Comparison of ENCODE assay signal across 13 cellular contexts in genomic region chr22:27581688-27582087, GRCh38.
DNase-seq lines count a peak whose midpoint lies in the region; ATAC-seq, FAIRE-seq and TF ChIP-seq lines count a peak whose summit lies in the region.
"Had no signal": no experiment of that assay in that cellular context is flagged by ENCODE, and none has a peak within 500 bp of the region (broad histone marks: within the 10 kb centered on the region; RNA-seq: fewer than 3 reads in every experiment).

No MANE protein-coding gene starts in this region.

- no peak for FAIRE-seq in HTR-8/SVneo (lab: Jason Lieb, UNC)

- intact Hi-C loops in posterior vena cava (cut with DNase I): no loop called here

- POLR2A ChIA-PET in AG04450 (lab: Yijun Ruan, JAX): no interaction called here

- peaks cover 0 to 20% of the 10 kb centered on the region in 2 donors for H3K4me1 ChIP-seq in right atrium auricular region

- peaks cover 45% of the 10 kb centered on the region for H3K27me3 ChIP-seq in AG04450 (ENCODE audit: control insufficient read depth, insufficient read depth, low read length)
- no peaks in the 10 kb centered on the region for H3K27me3 ChIP-seq in right atrium auricular region
- H3K27me3 ChIP-seq: cardiac muscle cell had no signal

- CTCF ChIA-PET in AG04450 (lab: Charles Lee): interaction anchor here (0.5 kb wide), 1 partner anchor 43 kb away, joined by 4 read pairs; no protein-coding TSS in a partner anchor

- DNase-seq in AG04450 (ENCODE audit: low read depth, low spot score) (peak; percentile 48), caudate nucleus (lab: John Stamatoyannopoulos, UW) (peak in 40 of 61 donors; percentile 1 to 77 (median 30)), right atrium auricular region (ENCODE audit: low spot score) (peak; percentile 90), posterior vena cava (ENCODE audit: low spot score) (peak; percentile 95), RPMI8226 (no peak), NCI-H446 treated with DMSO at 0.1 percent for 48 hours (lab: John Stamatoyannopoulos, UW) (no peak), HTR-8/SVneo (ENCODE audit: insufficient read length, low spot score) (no peak)
- DNase-seq: activated T-cell treated with anti-CD3 and anti-CD28 coated beads, Interleukin-2, amount 50 U/mL, for 48 hours; DMS79 treated with DMSO at 0.1 percent for 48 hours; NCI-H69 had no signal

- H3K9me3 ChIP-seq in AG04450 (ENCODE audit: control insufficient read depth, insufficient read depth, low read length) (no peaks in the 10 kb centered on the region; the same call in 1 of the 2 replicates), right atrium auricular region (no peaks in the 10 kb centered on the region)

- H3K4me3 ChIP-seq in AG04450 (ENCODE audit: low read depth, low read length) (no peak overlapping the region), right atrium auricular region (no peak overlapping the region)
- H3K4me3 ChIP-seq: cardiac muscle cell had no signal

- no peak for TF ChIP-seq CTCF in AG04450 (IDR thresholded peaks at IDR 0.05; ENCODE audit: low read depth, low read length)
- TF ChIP-seq CTCF in right atrium auricular region (IDR thresholded peaks at IDR 0.05): no peak

- no peak for ATAC-seq in HG03095 (IDR thresholded peaks at IDR 0.05; ENCODE audit: unreplicated experiment)

- peak overlapping the region; percentile 11 for H3K27ac ChIP-seq in AG04450 (ENCODE audit: low read depth, low read length)
- no peak overlapping the region for H3K27ac ChIP-seq in caudate nucleus (ENCODE audit: low read depth, low read length)
- peak overlapping the region in 1 of 2 donors; percentile 35 for H3K27ac ChIP-seq in right atrium auricular region
- H3K27ac ChIP-seq: 22Rv1, cardiac muscle cell had no signal

- no peaks in the 10 kb centered on the region for H3K36me3 ChIP-seq in right atrium auricular region
- H3K36me3 ChIP-seq: cardiac muscle cell had no signal

Comparison
In these comparisons a context has a peak if more than half of its experiments do, and no peak if none do; other contexts are left out.
1. DNase-seq: peak in AG04450 (single experiment), caudate nucleus (40 of 61), right atrium auricular region (single experiment) and posterior vena cava (single experiment); none in RPMI8226 (single experiment), NCI-H446 treated with DMSO at 0.1 percent for 48 hours (single experiment) and HTR-8/SVneo (single experiment).